ENCODE assay signal across 21 cellular contexts in genomic region chr21:14567557-14568279, GRCh38. TPM values are rescaled to one million over a fixed set of nuclear protein-coding genes. Genes with fewer than 3 reads are reported as not detected.
DNase-seq lines count a peak whose midpoint lies in the region; ATAC-seq and TF ChIP-seq lines count a peak whose summit lies in the region.
"Had no signal": no experiment of that assay in that cellular context is flagged by ENCODE, and none has a peak within 500 bp of the region (broad histone marks: within the 10 kb centered on the region; RNA-seq: fewer than 3 reads in every experiment).

No MANE protein-coding gene starts in this region.

- H3K27ac Mint-ChIP-seq in activated naive CD8-positive, alpha-beta T cell treated with anti-CD3 and anti-CD28 coated beads, Interleukin-2, amount 10 ng/mL, durations not matched to agents 7 days and 5 days = no peak overlapping the region
- H3K27ac Mint-ChIP-seq in activated naive CD8-positive, alpha-beta T cell treated with anti-CD3 and anti-CD28 coated beads for 36 hours = no peak overlapping the region
- peak overlapping the region; percentile 83 for H3K27ac Mint-ChIP-seq in stimulated activated memory B cell treated with anti-CD40 and anti-IgM and Interleukin-4, amounts not matched to agents 10 μg/mL and 1 μg/mL and 100 μg/mL, for 72 hours
- no peak overlapping the region for H3K27ac Mint-ChIP-seq in activated CD8-positive, alpha-beta T cell treated with anti-CD3 and anti-CD28 coated beads for 36 hours
- H3K27ac Mint-ChIP-seq: activated CD4-positive, alpha-beta T cell treated with anti-CD3 and anti-CD28 coated beads for 36 hours; activated naive CD8-positive, alpha-beta T cell had no signal

- no peaks in the 10 kb centered on the region for H3K36me3 ChIP-seq in RWPE2 (ENCODE audit: low read depth)
- H3K36me3 ChIP-seq: breast epithelium, upper lobe of right lung had no signal

- no peak for DNase-seq in activated naive CD8-positive, alpha-beta T cell treated with anti-CD3 and anti-CD28 coated beads, Interleukin-2, amount 10 ng/mL, durations not matched to agents 7 days and 5 days
- DNase-seq in activated naive CD8-positive, alpha-beta T cell treated with anti-CD3 and anti-CD28 coated beads for 36 hours = no peak
- DNase-seq in RWPE2 (ENCODE audit: low spot score) (no peak), mesenteric fat pad (ENCODE audit: low spot score) (no peak)
- no peak for DNase-seq in activated CD8-positive, alpha-beta T cell treated with anti-CD3 and anti-CD28 coated beads for 36 hours
- DNase-seq: activated CD4-positive, alpha-beta T cell treated with anti-CD3 and anti-CD28 coated beads for 36 hours; effector memory CD4-positive, alpha-beta T cell; GM23248; NCI-H1092 treated with DMSO at 0.1 percent for 48 hours; NCI-H2171 treated with DMSO at 0.1 percent for 48 hours; SHP77; stimulated activated naive CD4-positive, alpha-beta T cell treated with Interleukin-2 at 50 U/mL for 16 hours; T1000; upper lobe of right lung had no signal

- no peaks in the 10 kb centered on the region for H3K27me3 Mint-ChIP-seq in activated naive CD8-positive, alpha-beta T cell treated with anti-CD3 and anti-CD28 coated beads, Interleukin-2, amount 10 ng/mL, durations not matched to agents 7 days and 5 days
- H3K27me3 Mint-ChIP-seq in activated naive CD8-positive, alpha-beta T cell treated with anti-CD3 and anti-CD28 coated beads for 36 hours = no peaks in the 10 kb centered on the region
- H3K27me3 Mint-ChIP-seq in stimulated activated memory B cell treated with anti-CD40 and anti-IgM and Interleukin-4, amounts not matched to agents 10 μg/mL and 1 μg/mL and 100 μg/mL, for 72 hours = no peaks in the 10 kb centered on the region
- H3K27me3 Mint-ChIP-seq in activated CD8-positive, alpha-beta T cell treated with anti-CD3 and anti-CD28 coated beads for 36 hours = no peaks in the 10 kb centered on the region
- H3K27me3 Mint-ChIP-seq: activated CD4-positive, alpha-beta T cell treated with anti-CD3 and anti-CD28 coated beads for 36 hours; activated naive CD8-positive, alpha-beta T cell had no signal

- peaks cover 9% of the 10 kb centered on the region for H3K4me1 Mint-ChIP-seq in activated naive CD8-positive, alpha-beta T cell treated with anti-CD3 and anti-CD28 coated beads, Interleukin-2, amount 10 ng/mL, durations not matched to agents 7 days and 5 days
- H3K4me1 Mint-ChIP-seq in activated naive CD8-positive, alpha-beta T cell treated with anti-CD3 and anti-CD28 coated beads for 36 hours = peaks cover 14% of the 10 kb centered on the region
- H3K4me1 Mint-ChIP-seq in stimulated activated memory B cell treated with anti-CD40 and anti-IgM and Interleukin-4, amounts not matched to agents 10 μg/mL and 1 μg/mL and 100 μg/mL, for 72 hours = peaks cover 44% of the 10 kb centered on the region
- H3K4me1 Mint-ChIP-seq in activated CD8-positive, alpha-beta T cell treated with anti-CD3 and anti-CD28 coated beads for 36 hours (ENCODE audit: low read depth) = peaks cover 12% of the 10 kb centered on the region

- no peak for ATAC-seq in activated naive CD8-positive, alpha-beta T cell treated with anti-CD3 and anti-CD28 coated beads, Interleukin-2, amount 10 ng/mL, durations not matched to agents 7 days and 5 days (ENCODE audit: low read depth)
- peak; percentile 61 for ATAC-seq in HG03439 (IDR thresholded peaks at IDR 0.05; ENCODE audit: unreplicated experiment)
- peak; percentile 23; the same call in 1 of the 3 replicates for ATAC-seq in RWPE2 (ENCODE audit: low read depth)
- peak; percentile 75 for ATAC-seq in stimulated activated memory B cell treated with anti-CD40 and anti-IgM and Interleukin-4, amounts not matched to agents 10 μg/mL and 1 μg/mL and 100 μg/mL, for 72 hours
- no peak for ATAC-seq in GM21423 (IDR thresholded peaks at IDR 0.05; ENCODE audit: unreplicated experiment)
- ATAC-seq in activated CD8-positive, alpha-beta T cell treated with anti-CD3 and anti-CD28 coated beads for 36 hours = no peak
- ATAC-seq: A549; activated CD4-positive, alpha-beta T cell treated with anti-CD3 and anti-CD28 coated beads for 36 hours; upper lobe of right lung had no signal

- H3K4me3 ChIP-seq in RWPE2 (ENCODE audit: severe bottlenecking) = no peak overlapping the region
- H3K4me3 ChIP-seq: A549, breast epithelium, GM23248, upper lobe of right lung had no signal

- H3K27ac ChIP-seq in RWPE2 (ENCODE audit: poor library complexity, severe bottlenecking) = no peak overlapping the region
- H3K27ac ChIP-seq: A549, breast epithelium, GM23248, upper lobe of right lung had no signal

- CTCF ChIA-PET in activated CD8-positive, alpha-beta T cell treated with anti-CD3 and anti-CD28 coated beads for 36 hours (lab: Charles Lee) = no interaction called here

- peaks cover 10% of the 10 kb centered on the region for H3K9me3 Mint-ChIP-seq in activated naive CD8-positive, alpha-beta T cell treated with anti-CD3 and anti-CD28 coated beads, Interleukin-2, amount 10 ng/mL, durations not matched to agents 7 days and 5 days
- peaks cover 6% of the 10 kb centered on the region for H3K9me3 Mint-ChIP-seq in activated naive CD8-positive, alpha-beta T cell treated with anti-CD3 and anti-CD28 coated beads for 36 hours
- H3K9me3 Mint-ChIP-seq in stimulated activated memory B cell treated with anti-CD40 and anti-IgM and Interleukin-4, amounts not matched to agents 10 μg/mL and 1 μg/mL and 100 μg/mL, for 72 hours = no peaks in the 10 kb centered on the region
- no peaks in the 10 kb centered on the region for H3K9me3 Mint-ChIP-seq in activated CD8-positive, alpha-beta T cell treated with anti-CD3 and anti-CD28 coated beads for 36 hours

- intact Hi-C loops in activated CD8-positive, alpha-beta T cell treated with anti-CD3 and anti-CD28 coated beads for 36 hours (cut with micrococcal nuclease) = no loop called here

- TF ChIP-seq CTCF in RWPE2 (IDR thresholded peaks at IDR 0.05; ENCODE audit: poor library complexity, severe bottlenecking) = no peak
- no peak for TF ChIP-seq CTCF in activated CD8-positive, alpha-beta T cell treated with anti-CD3 and anti-CD28 coated beads for 36 hours (IDR thresholded peaks at IDR 0.05)

- H3K36me3 Mint-ChIP-seq in activated naive CD8-positive, alpha-beta T cell treated with anti-CD3 and anti-CD28 coated beads, Interleukin-2, amount 10 ng/mL, durations not matched to agents 7 days and 5 days = peaks cover 18% of the 10 kb centered on the region
- peaks cover 5% of the 10 kb centered on the region for H3K36me3 Mint-ChIP-seq in activated naive CD8-positive, alpha-beta T cell treated with anti-CD3 and anti-CD28 coated beads for 36 hours
- peaks cover 25% of the 10 kb centered on the region for H3K36me3 Mint-ChIP-seq in stimulated activated memory B cell treated with anti-CD40 and anti-IgM and Interleukin-4, amounts not matched to agents 10 μg/mL and 1 μg/mL and 100 μg/mL, for 72 hours
- H3K36me3 Mint-ChIP-seq in activated CD8-positive, alpha-beta T cell treated with anti-CD3 and anti-CD28 coated beads for 36 hours (ENCODE audit: low read depth) = no peaks in the 10 kb centered on the region
- H3K36me3 Mint-ChIP-seq: activated naive CD8-positive, alpha-beta T cell had no signal

- peak overlapping the region; percentile 18 for H3K4me3 Mint-ChIP-seq in activated naive CD8-positive, alpha-beta T cell treated with anti-CD3 and anti-CD28 coated beads, Interleukin-2, amount 10 ng/mL, durations not matched to agents 7 days and 5 days
- no peak overlapping the region for H3K4me3 Mint-ChIP-seq in activated naive CD8-positive, alpha-beta T cell treated with anti-CD3 and anti-CD28 coated beads for 36 hours
- no peak overlapping the region for H3K4me3 Mint-ChIP-seq in stimulated activated memory B cell treated with anti-CD40 and anti-IgM and Interleukin-4, amounts not matched to agents 10 μg/mL and 1 μg/mL and 100 μg/mL, for 72 hours
- H3K4me3 Mint-ChIP-seq in activated CD8-positive, alpha-beta T cell treated with anti-CD3 and anti-CD28 coated beads for 36 hours = no peak overlapping the region
- H3K4me3 Mint-ChIP-seq: activated CD4-positive, alpha-beta T cell treated with anti-CD3 and anti-CD28 coated beads for 36 hours; activated naive CD8-positive, alpha-beta T cell had no signal

- H3K4me1 ChIP-seq in RWPE2 (ENCODE audit: insufficient read depth, poor library complexity, severe bottlenecking) = peaks cover 4% of the 10 kb centered on the region
- H3K4me1 ChIP-seq: A549, breast epithelium had no signal

- POLR2A ChIA-PET in activated naive CD8-positive, alpha-beta T cell treated with anti-CD3 and anti-CD28 coated beads, Interleukin-2, amount 10 ng/mL, durations not matched to agents 7 days and 5 days (lab: Charles Lee) = no interaction called here
- POLR2A ChIA-PET in activated CD8-positive, alpha-beta T cell treated with anti-CD3 and anti-CD28 coated beads for 36 hours (lab: Charles Lee) = no interaction called here

- H3K27me3 ChIP-seq in RWPE2 (ENCODE audit: insufficient read depth, poor library complexity, severe bottlenecking) = no peaks in the 10 kb centered on the region
- H3K27me3 ChIP-seq: breast epithelium, upper lobe of right lung had no signal

- no peaks in the 10 kb centered on the region for H3K9me3 ChIP-seq in RWPE2 (ENCODE audit: severe bottlenecking)
- H3K9me3 ChIP-seq: A549, breast epithelium, upper lobe of right lung had no signal

RNA-seq across cellular contexts. Expression of gene SAMSN1, which starts 21.6 kb away (rescaled TPM):
- 100 to 1,000 TPM; 121 to 125 TPM for total RNA-seq in activated naive CD8-positive, alpha-beta T cell treated with anti-CD3 and anti-CD28 coated beads, Interleukin-2, amount 10 ng/mL, durations not matched to agents 7 days and 5 days
- total RNA-seq in activated naive CD8-positive, alpha-beta T cell treated with anti-CD3 and anti-CD28 coated beads for 36 hours = 100 to 1,000 TPM; 113 to 119 TPM
- total RNA-seq in activated CD8-positive, alpha-beta T cell treated with anti-CD3 and anti-CD28 coated beads for 36 hours = 10 to 100 TPM; 66.7 to 71.4 TPM
- 42.4 TPM for total RNA-seq in mesenteric fat pad
- total RNA-seq: G401, GM23248 had no signal

Comparison
In these comparisons a context has a peak if more than half of its experiments do, and no peak if none do; other contexts are left out.
1. ATAC-seq: peak in HG03439 (single experiment), RWPE2 (single experiment) and stimulated activated memory B cell treated with anti-CD40 and anti-IgM and Interleukin-4, amounts not matched to agents 10 μg/mL and 1 μg/mL and 100 μg/mL, for 72 hours (single experiment); none in activated naive CD8-positive, alpha-beta T cell treated with anti-CD3 and anti-CD28 coated beads, Interleukin-2, amount 10 ng/mL, durations not matched to agents 7 days and 5 days (single experiment), GM21423 (single experiment) and activated CD8-positive, alpha-beta T cell treated with anti-CD3 and anti-CD28 coated beads for 36 hours (single experiment).